Comparison of ENCODE assay signal across 13 cellular contexts in the genomic region with DNA sequence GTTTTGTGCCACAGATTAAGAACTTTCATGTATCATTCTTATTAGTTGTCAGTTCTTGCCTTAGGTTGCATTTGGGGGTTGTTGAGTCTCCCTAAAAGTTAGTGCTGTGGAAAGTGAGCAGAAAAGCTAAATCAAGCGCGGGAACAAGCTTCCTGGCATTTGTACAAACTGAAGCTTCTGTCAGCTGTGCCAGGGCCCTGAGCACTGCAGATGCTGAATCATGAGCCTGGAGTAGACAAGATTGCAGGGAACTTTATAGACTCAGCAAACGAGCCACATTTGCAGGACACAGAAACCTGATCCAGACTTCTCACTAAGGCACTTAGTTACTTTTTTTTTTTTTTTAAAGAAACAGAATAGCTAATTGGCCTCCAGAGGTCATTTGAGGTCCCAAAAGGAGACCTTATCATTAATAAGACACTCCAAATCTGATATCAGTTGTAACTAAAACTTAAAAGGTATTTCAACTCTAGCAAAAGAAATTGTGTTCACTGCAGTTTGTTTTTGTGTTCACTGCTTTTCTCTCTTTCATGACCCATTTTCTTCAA.
DNase-seq lines count a peak whose midpoint lies in the region; ATAC-seq and TF ChIP-seq lines count a peak whose summit lies in the region.
"Had no signal": no experiment of that assay in that cellular context is flagged by ENCODE, and none has a peak within 500 bp of the region (broad histone marks: within the 10 kb centered on the region; RNA-seq: fewer than 3 reads in every experiment).

No MANE protein-coding gene starts in this region.

- no peaks in the 10 kb centered on the region for H3K9me3 Mint-ChIP-seq in CD4-positive, alpha-beta T cell
- no peaks in the 10 kb centered on the region for H3K9me3 Mint-ChIP-seq in activated T-cell treated with anti-CD3 and anti-CD28 coated beads, Interleukin-2, amount 50 U/mL, for 72 hours
- H3K9me3 Mint-ChIP-seq: activated CD4-positive, alpha-beta T cell treated with anti-CD3 and anti-CD28 coated beads, Interleukin-2, amount 10 ng/mL, durations not matched to agents 24 days and 14 days; activated T-helper 1 cell treated with anti-CD3 and anti-CD28 coated beads, Interleukin-12 subunit alpha, Interleukin-12 subunit beta, Interleukin-2, Interleukin-4 antibody, amounts not matched to agents 30 ng/mL and 10 ng/mL and 1 ng/mL, durations not matched to agents 14 hours and 24 hours and 36 hours; stimulated activated memory B cell treated with anti-CD40 and anti-IgM and Interleukin-4, amounts not matched to agents 10 μg/mL and 1 μg/mL and 100 μg/mL, for 72 hours had no signal

- POLR2A ChIA-PET in CD4-positive, alpha-beta T cell (lab: Charles Lee) = no interaction called here

- no peak for TF ChIP-seq CTCF in CD4-positive, alpha-beta T cell (IDR thresholded peaks at IDR 0.05)
- no peak for TF ChIP-seq CTCF in brain microvascular endothelial cell (IDR thresholded peaks at IDR 0.05; ENCODE audit: low read depth, low read length, missing control alignments)

- H3K9me3 ChIP-seq in CD4-positive, alpha-beta T cell (ENCODE audit: control insufficient read depth, low read length) = no peaks in the 10 kb centered on the region

- no peak overlapping the region for H3K4me3 ChIP-seq in brain microvascular endothelial cell (ENCODE audit: low read depth, low read length)

- CTCF ChIA-PET in CD4-positive, alpha-beta T cell (lab: Charles Lee) = interaction anchor here (1.3 kb wide), 1 partner anchor 23 kb away, joined by 3 read pairs; no protein-coding TSS in a partner anchor

- H3K27ac Mint-ChIP-seq in CD4-positive, alpha-beta T cell = peak overlapping the region; percentile 73
- no peak overlapping the region for H3K27ac Mint-ChIP-seq in activated T-cell treated with anti-CD3 and anti-CD28 coated beads, Interleukin-2, amount 50 U/mL, for 72 hours
- H3K27ac Mint-ChIP-seq: activated CD4-positive, alpha-beta T cell treated with anti-CD3 and anti-CD28 coated beads, Interleukin-2, amount 10 ng/mL, durations not matched to agents 24 days and 14 days; activated T-helper 1 cell treated with anti-CD3 and anti-CD28 coated beads, Interleukin-12 subunit alpha, Interleukin-12 subunit beta, Interleukin-2, Interleukin-4 antibody, amounts not matched to agents 30 ng/mL and 10 ng/mL and 1 ng/mL, durations not matched to agents 14 hours and 24 hours and 36 hours; stimulated activated memory B cell treated with anti-CD40 and anti-IgM and Interleukin-4, amounts not matched to agents 10 μg/mL and 1 μg/mL and 100 μg/mL, for 72 hours had no signal

- H3K27me3 ChIP-seq in CD4-positive, alpha-beta T cell (ENCODE audit: control insufficient read depth, insufficient read depth, low read length) = no peaks in the 10 kb centered on the region
- no peaks in the 10 kb centered on the region for H3K27me3 ChIP-seq in brain microvascular endothelial cell (replicated peaks)

- no peak for DNase-seq in CD4-positive, alpha-beta T cell
- DNase-seq in M059J (ENCODE audit: low read depth) = peak; percentile 32
- peak; percentile 3 for DNase-seq in brain microvascular endothelial cell
- DNase-seq in islet precursor cell = peak; percentile 65
- no peak for DNase-seq in NCI-H146 treated with DMSO at 0.1 percent for 48 hours (lab: John Stamatoyannopoulos, UW; ENCODE audit: unreplicated experiment)
- DNase-seq in NCI-H2196 (lab: John Stamatoyannopoulos, UW; ENCODE audit: unreplicated experiment) = no peak
- no peak for DNase-seq in activated T-cell treated with anti-CD3 and anti-CD28 coated beads, Interleukin-2, amount 50 U/mL, for 72 hours
- DNase-seq: activated CD4-positive, alpha-beta T cell treated with anti-CD3 and anti-CD28 coated beads, Interleukin-2, amount 10 ng/mL, durations not matched to agents 24 days and 14 days; NCI-H187; stimulated activated CD4-positive, alpha-beta T cell treated with anti-CD3 and anti-CD28 coated beads, Interleukin-2, amount 100 ng/mL, for 48 hours had no signal

- no peak overlapping the region for H3K27ac ChIP-seq in CD4-positive, alpha-beta T cell (ENCODE audit: low read depth, low read length)
- H3K27ac ChIP-seq in brain microvascular endothelial cell = no peak overlapping the region

- peak overlapping the region; percentile 17 for H3K4me3 Mint-ChIP-seq in CD4-positive, alpha-beta T cell
- no peak overlapping the region for H3K4me3 Mint-ChIP-seq in activated T-cell treated with anti-CD3 and anti-CD28 coated beads, Interleukin-2, amount 50 U/mL, for 72 hours
- H3K4me3 Mint-ChIP-seq: activated CD4-positive, alpha-beta T cell treated with anti-CD3 and anti-CD28 coated beads, Interleukin-2, amount 10 ng/mL, durations not matched to agents 24 days and 14 days; activated T-helper 1 cell treated with anti-CD3 and anti-CD28 coated beads, Interleukin-12 subunit alpha, Interleukin-12 subunit beta, Interleukin-2, Interleukin-4 antibody, amounts not matched to agents 30 ng/mL and 10 ng/mL and 1 ng/mL, durations not matched to agents 14 hours and 24 hours and 36 hours; stimulated activated memory B cell treated with anti-CD40 and anti-IgM and Interleukin-4, amounts not matched to agents 10 μg/mL and 1 μg/mL and 100 μg/mL, for 72 hours had no signal

- H3K36me3 Mint-ChIP-seq in CD4-positive, alpha-beta T cell (ENCODE audit: low read depth) = no peaks in the 10 kb centered on the region
- H3K36me3 Mint-ChIP-seq in activated T-cell treated with anti-CD3 and anti-CD28 coated beads, Interleukin-2, amount 50 U/mL, for 72 hours (ENCODE audit: insufficient read depth in 2 of 2) = no peaks in the 10 kb centered on the region
- H3K36me3 Mint-ChIP-seq: stimulated activated memory B cell treated with anti-CD40 and anti-IgM and Interleukin-4, amounts not matched to agents 10 μg/mL and 1 μg/mL and 100 μg/mL, for 72 hours had no signal

- peaks cover 5% of the 10 kb centered on the region for H3K27me3 Mint-ChIP-seq in CD4-positive, alpha-beta T cell
- peaks cover 33% of the 10 kb centered on the region for H3K27me3 Mint-ChIP-seq in activated T-cell treated with anti-CD3 and anti-CD28 coated beads, Interleukin-2, amount 50 U/mL, for 72 hours (ENCODE audit: low read depth)

- intact Hi-C loops in CD4-positive, alpha-beta T cell (cut with DNase I, micrococcal nuclease) = loop anchor here in 1 of 2 experiments (2.0 kb wide), 1 partner anchor 27 kb away; no protein-coding TSS in a partner anchor

- no peaks in the 10 kb centered on the region for H3K36me3 ChIP-seq in brain microvascular endothelial cell (replicated peaks)

- H3K4me1 Mint-ChIP-seq in CD4-positive, alpha-beta T cell (ENCODE audit: low read depth) = peaks cover 27% of the 10 kb centered on the region
- H3K4me1 Mint-ChIP-seq in activated T-cell treated with anti-CD3 and anti-CD28 coated beads, Interleukin-2, amount 50 U/mL, for 72 hours (ENCODE audit: low read depth) = peaks cover 21% of the 10 kb centered on the region
- H3K4me1 Mint-ChIP-seq: stimulated activated memory B cell treated with anti-CD40 and anti-IgM and Interleukin-4, amounts not matched to agents 10 μg/mL and 1 μg/mL and 100 μg/mL, for 72 hours had no signal

- in situ Hi-C loops in brain microvascular endothelial cell (cut with HindIII; ENCODE audit: low pct_ligation_motif_present, low sequenced_read_pairs) = no loop called here

- no peak for ATAC-seq in CD4-positive, alpha-beta T cell (ENCODE audit: poor library complexity)
- no peak for ATAC-seq in HG03442 (IDR thresholded peaks at IDR 0.05; ENCODE audit: unreplicated experiment)
- ATAC-seq in activated T-cell treated with anti-CD3 and anti-CD28 coated beads, Interleukin-2, amount 50 U/mL, for 72 hours (replicated peaks in 1 of 2) = no peak
- ATAC-seq: stimulated activated memory B cell treated with anti-CD40 and anti-IgM and Interleukin-4, amounts not matched to agents 10 μg/mL and 1 μg/mL and 100 μg/mL, for 72 hours had no signal

Comparison
In these comparisons a context has a peak if more than half of its experiments do, and no peak if none do; other contexts are left out.
1. DNase-seq: peak in M059J (single experiment), brain microvascular endothelial cell (single experiment) and islet precursor cell (single experiment); none in CD4-positive, alpha-beta T cell (0 of 10), NCI-H146 treated with DMSO at 0.1 percent for 48 hours (single experiment), NCI-H2196 (single experiment) and activated T-cell treated with anti-CD3 and anti-CD28 coated beads, Interleukin-2, amount 50 U/mL, for 72 hours (0 of 2).